9 cellular contexts compared by ENCODE assay signal in genomic region chr3:185930393-185931107, GRCh38. TPM values are rescaled to one million over a fixed set of nuclear protein-coding genes. Genes with fewer than 3 reads are reported as not detected.
DNase-seq lines count a peak whose midpoint lies in the region; ATAC-seq and TF ChIP-seq lines count a peak whose summit lies in the region.
"Had no signal": no experiment of that assay in that cellular context is flagged by ENCODE, and none has a peak within 500 bp of the region (broad histone marks: within the 10 kb centered on the region; RNA-seq: fewer than 3 reads in every experiment).

No MANE protein-coding gene starts in this region.

- peak overlapping the region; percentile 88 for H3K27ac Mint-ChIP-seq in activated T-helper 17 cell treated with anti-CD3 and anti-CD28 coated beads, Interleukin-2, amount 50 U/mL, for 72 hours
- H3K27ac Mint-ChIP-seq in Caco-2 (ENCODE audit: unreplicated experiment), result no peak overlapping the region

- POLR2A ChIA-PET in Caco-2 (lab: Charles Lee), result no interaction called here

- no peak for TF ChIP-seq EP300 in suprapubic skin (IDR thresholded peaks at IDR 0.05)

- TF ChIP-seq POLR2A in suprapubic skin (IDR thresholded peaks at IDR 0.05), result no peak

- no peak for ATAC-seq in right cardiac atrium
- ATAC-seq in activated T-helper 17 cell treated with anti-CD3 and anti-CD28 coated beads, Interleukin-2, amount 50 U/mL, for 72 hours (replicated peaks), result peak; percentile 51
- no peak for ATAC-seq in GM21737 (IDR thresholded peaks at IDR 0.05; ENCODE audit: unreplicated experiment)

- BruUV-seq in Caco-2 (replicated peaks; lab: Mats Ljungman, UMichigan), result no TSS peak

- CTCF ChIA-PET in Caco-2 (lab: Charles Lee), result interaction anchor here (2.9 kb wide), 1 partner anchor 13 kb away, joined by 8 read pairs; no protein-coding TSS in a partner anchor

- H3K4me3 Mint-ChIP-seq in activated T-helper 17 cell treated with anti-CD3 and anti-CD28 coated beads, Interleukin-2, amount 50 U/mL, for 72 hours, result peak overlapping the region; percentile 99
- H3K4me3 Mint-ChIP-seq in Caco-2 (ENCODE audit: unreplicated experiment), result no peak overlapping the region

- H3K27ac ChIP-seq in left ventricle myocardium inferior (replicated peaks) (peak overlapping the region; percentile 7), right cardiac atrium (ENCODE audit: low read length) (no peak overlapping the region), iPS-18a (ENCODE audit: low read length) (no peak overlapping the region), suprapubic skin (no peak overlapping the region)
- H3K27ac ChIP-seq: foreskin keratinocyte had no signal

- H3K36me3 ChIP-seq in left ventricle myocardium inferior (peaks cover under 1% of the 10 kb centered on the region), iPS-18a (ENCODE audit: control insufficient read depth, low read depth, low read length) (peaks cover 74% of the 10 kb centered on the region), suprapubic skin (peaks cover 9% of the 10 kb centered on the region), Caco-2 (ENCODE audit: control insufficient read depth, insufficient read depth, low read length) (no peaks in the 10 kb centered on the region)

- H3K4me3 ChIP-seq in left ventricle myocardium inferior, result peak overlapping the region; percentile 98
- H3K4me3 ChIP-seq in right cardiac atrium (ENCODE audit: low read length), result no peak overlapping the region
- H3K4me3 ChIP-seq in iPS-18a (ENCODE audit: low read length), result peak overlapping the region; percentile 100
- H3K4me3 ChIP-seq in suprapubic skin, result peak overlapping the region; percentile 98
- H3K4me3 ChIP-seq in Caco-2 (ENCODE audit: low read depth, low read length), result no peak overlapping the region

- DNase-seq in left ventricle myocardium inferior, result no peak
- DNase-seq in right cardiac atrium, result no peak
- no peak for DNase-seq in suprapubic skin (ENCODE audit: low spot score in 2 of 2)
- no peak for DNase-seq in Caco-2
- no peak for DNase-seq in DMS153 (lab: John Stamatoyannopoulos, UW)

- H3K27me3 ChIP-seq in left ventricle myocardium inferior (ENCODE audit: low read depth), result no peaks in the 10 kb centered on the region
- no peaks in the 10 kb centered on the region for H3K27me3 ChIP-seq in right cardiac atrium (ENCODE audit: control insufficient read depth, insufficient read depth)
- H3K27me3 ChIP-seq in iPS-18a (ENCODE audit: control insufficient read depth, insufficient read depth, low read length), result no peaks in the 10 kb centered on the region
- H3K27me3 ChIP-seq in suprapubic skin, result no peaks in the 10 kb centered on the region
- no peaks in the 10 kb centered on the region for H3K27me3 ChIP-seq in Caco-2 (replicated peaks; ENCODE audit: control insufficient read depth, insufficient read depth, low read length)
- H3K27me3 ChIP-seq: foreskin keratinocyte had no signal

- 36% methylated on average over 3 of the region's 3 CpGs for WGBS in right cardiac atrium
- WGBS in suprapubic skin, result 59% methylated on average over 3 of the region's 3 CpGs

- H3K36me3 Mint-ChIP-seq in activated T-helper 17 cell treated with anti-CD3 and anti-CD28 coated beads, Interleukin-2, amount 50 U/mL, for 72 hours (ENCODE audit: low read depth), result peaks cover 100% of the 10 kb centered on the region
- H3K36me3 Mint-ChIP-seq in Caco-2 (ENCODE audit: insufficient read depth, unreplicated experiment), result peaks cover 90% of the 10 kb centered on the region

- intact Hi-C loops in left ventricle myocardium inferior (cut with micrococcal nuclease), result no loop called here
- intact Hi-C loops in right cardiac atrium (cut with DNase I), result no loop called here
- intact Hi-C loops in Caco-2 (cut with micrococcal nuclease; ENCODE audit: unreplicated experiment), result loop anchor here (10.0 kb wide), 1 partner anchor 106 kb away; the partner anchor contains the start of gene IGF2BP2

- H3K4me1 ChIP-seq in left ventricle myocardium inferior (peaks cover 100% of the 10 kb centered on the region), right cardiac atrium (ENCODE audit: control insufficient read depth, insufficient read depth, low read length) (peaks cover 13% of the 10 kb centered on the region), iPS-18a (ENCODE audit: control insufficient read depth, low read depth, low read length) (peaks cover 75% of the 10 kb centered on the region), suprapubic skin (peaks cover 98% of the 10 kb centered on the region), Caco-2 (peaks cover 79% of the 10 kb centered on the region)

- H3K4me1 Mint-ChIP-seq in activated T-helper 17 cell treated with anti-CD3 and anti-CD28 coated beads, Interleukin-2, amount 50 U/mL, for 72 hours, result peaks cover 79% of the 10 kb centered on the region
- H3K4me1 Mint-ChIP-seq in Caco-2 (ENCODE audit: low read depth, unreplicated experiment), result peaks cover 53% of the 10 kb centered on the region

- no peaks in the 10 kb centered on the region for H3K9me3 ChIP-seq in left ventricle myocardium inferior (replicated peaks)
- H3K9me3 ChIP-seq in right cardiac atrium (ENCODE audit: control insufficient read depth, low read length), result no peaks in the 10 kb centered on the region
- no peaks in the 10 kb centered on the region for H3K9me3 ChIP-seq in iPS-18a (ENCODE audit: control insufficient read depth, low read depth, low read length)
- H3K9me3 ChIP-seq in suprapubic skin, result no peaks in the 10 kb centered on the region
- H3K9me3 ChIP-seq in Caco-2, result no peaks in the 10 kb centered on the region

- TF ChIP-seq CTCF in left ventricle myocardium inferior (IDR thresholded peaks at IDR 0.05; ENCODE audit: borderline replicate concordance) (no peak), suprapubic skin (IDR thresholded peaks at IDR 0.05) (no peak), Caco-2 (IDR thresholded peaks at IDR 0.05; ENCODE audit: insufficient read depth in 1 of 2, low read depth in 1 of 2, low read length in 1 of 2, severe bottlenecking in 1 of 2, unreplicated experiment in 1 of 2) (no peak)

- H3K9me3 Mint-ChIP-seq in activated T-helper 17 cell treated with anti-CD3 and anti-CD28 coated beads, Interleukin-2, amount 50 U/mL, for 72 hours, result no peaks in the 10 kb centered on the region
- no peaks in the 10 kb centered on the region for H3K9me3 Mint-ChIP-seq in Caco-2 (ENCODE audit: unreplicated experiment)

- H3K9ac ChIP-seq in iPS-18a (ENCODE audit: low read length), result no peak overlapping the region

- H3K27me3 Mint-ChIP-seq in activated T-helper 17 cell treated with anti-CD3 and anti-CD28 coated beads, Interleukin-2, amount 50 U/mL, for 72 hours, result no peaks in the 10 kb centered on the region
- H3K27me3 Mint-ChIP-seq in Caco-2 (ENCODE audit: insufficient read depth, unreplicated experiment), result no peaks in the 10 kb centered on the region

RNA-seq across cellular contexts. Expression of gene TRA2B, which starts 7.3 kb away (rescaled TPM):
- total RNA-seq in left ventricle myocardium inferior, result 42.7 TPM
- 10 to 100 TPM; 50.5 to 79.7 (median 53.2) TPM for total RNA-seq in right cardiac atrium
- polyA plus RNA-seq in right cardiac atrium, result 45.8 TPM
- 100 to 1,000 TPM; 158 to 232 TPM for total RNA-seq in activated T-helper 17 cell treated with anti-CD3 and anti-CD28 coated beads, Interleukin-2, amount 50 U/mL, for 72 hours
- total RNA-seq in suprapubic skin, result 100 to 1,000 TPM; 149 to 410 (median 231) TPM
- total RNA-seq in Caco-2 (2022), result 197 and 204 TPM in 2 replicates

Comparison
In these comparisons a context has a peak if more than half of its experiments do, and no peak if none do; other contexts are left out.
1. H3K4me3 ChIP-seq: peak in left ventricle myocardium inferior (single experiment), iPS-18a (single experiment) and suprapubic skin (single experiment); none in right cardiac atrium (single experiment) and Caco-2 (single experiment).